9 cellular contexts compared by ENCODE assay signal in the genomic region with DNA sequence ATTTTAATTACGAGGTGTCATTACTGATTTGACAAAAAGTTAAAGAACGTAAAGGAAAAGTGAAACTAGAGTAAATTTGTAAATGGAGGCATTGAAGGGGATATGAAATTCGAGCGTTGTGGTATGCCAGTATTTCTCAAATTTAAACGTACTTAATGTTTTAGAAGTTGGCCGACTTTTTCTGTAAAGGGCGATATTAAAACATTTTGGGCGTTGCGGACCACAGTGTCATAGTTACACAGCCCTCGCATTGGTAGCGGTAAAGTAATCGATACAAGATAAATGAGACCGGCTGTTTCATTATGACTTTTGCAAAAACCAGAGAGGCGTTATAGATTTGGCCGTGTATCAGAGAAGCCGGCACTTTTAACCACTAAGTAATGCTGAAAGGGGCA. TPM values are rescaled to one million over a fixed set of nuclear protein-coding genes. Genes with fewer than 3 reads are reported as not detected.
DNase-seq lines count a peak whose midpoint lies in the region; ATAC-seq and TF ChIP-seq lines count a peak whose summit lies in the region.
"Had no signal": no experiment of that assay in that cellular context is flagged by ENCODE, and none has a peak within 500 bp of the region (broad histone marks: within the 10 kb centered on the region; RNA-seq: fewer than 3 reads in every experiment).

No MANE protein-coding gene starts in this region.

- H3K4me1 Mint-ChIP-seq in activated naive CD4-positive, alpha-beta T cell treated with anti-CD3 and anti-CD28 coated beads for 36 hours (ENCODE audit: low read depth): peaks cover 32% of the 10 kb centered on the region

- dilution Hi-C loops in mammary epithelial cell (cut with HindIII; ENCODE audit: low sequenced_read_pairs): no loop called here

- H3K27me3 ChIP-seq in mammary epithelial cell (ENCODE audit: insufficient read depth, low read length) (no peaks in the 10 kb centered on the region), mucosa of stomach (ENCODE audit: control insufficient read depth, insufficient read depth, low read length) (peaks cover 5% of the 10 kb centered on the region)

- no peak for ATAC-seq in HG03521 (IDR thresholded peaks at IDR 0.05; ENCODE audit: unreplicated experiment)

- no peaks in the 10 kb centered on the region for H3K36me3 ChIP-seq in mammary epithelial cell (ENCODE audit: insufficient read depth, low read length)
- no peaks in the 10 kb centered on the region for H3K36me3 ChIP-seq in mucosa of stomach (ENCODE audit: control insufficient read depth, insufficient read depth, low read length)

- H3K4me1 ChIP-seq in mammary epithelial cell (ENCODE audit: insufficient read depth, low read length) (peaks cover 20% of the 10 kb centered on the region), mucosa of stomach (ENCODE audit: control insufficient read depth, insufficient read depth, low read length) (peaks cover 17% of the 10 kb centered on the region)

- intact Hi-C loops in activated naive CD4-positive, alpha-beta T cell treated with anti-CD3 and anti-CD28 coated beads for 36 hours (cut with micrococcal nuclease): loop anchor here (1.0 to 2.0 kb wide), 5 partner anchors 7 to 1749 kb away; a partner anchor contains a TSS
- intact Hi-C loops in mammary epithelial cell (cut with micrococcal nuclease): loop anchor here (1.0 to 2.0 kb wide), 4 partner anchors 18 to 48 kb away; a partner anchor contains a TSS

- WGBS in mammary epithelial cell (ENCODE audit: low coverage, missing lambda C conversion rate): 1% methylated on average over 16 of the region's 16 CpGs

- H3K27ac Mint-ChIP-seq in activated naive CD4-positive, alpha-beta T cell treated with anti-CD3 and anti-CD28 coated beads for 36 hours: peak overlapping the region; percentile 97

- no peaks in the 10 kb centered on the region for H3K79me2 ChIP-seq in mammary epithelial cell (ENCODE audit: insufficient read depth, low read length)

- peak; percentile 46 for DNase-seq in activated naive CD4-positive, alpha-beta T cell treated with anti-CD3 and anti-CD28 coated beads for 36 hours
- no peak for DNase-seq in activated naive CD4-positive, alpha-beta T cell (lab: John Stamatoyannopoulos, UW)
- no peak for DNase-seq in LNCaP clone FGC (ENCODE audit: low read depth)
- DNase-seq in mammary epithelial cell: no peak
- no peak for DNase-seq in pons (ENCODE audit: low spot score)
- no peak for DNase-seq in DMS114 treated with DMSO at 0.1 percent for 48 hours (lab: John Stamatoyannopoulos, UW; ENCODE audit: unreplicated experiment)

- peak overlapping the region; percentile 92 for H3K4me2 ChIP-seq in mammary epithelial cell (ENCODE audit: insufficient read depth, low read depth, low read length)

- CTCF ChIA-PET in activated naive CD4-positive, alpha-beta T cell treated with anti-CD3 and anti-CD28 coated beads for 36 hours (lab: Charles Lee): interaction anchor here (0.8 to 2.6 kb wide), 4 partner anchors 20 to 62 kb away, joined by 3 to 18 read pairs (median 10); a partner anchor contains a TSS
- CTCF ChIA-PET in mammary epithelial cell (lab: Charles Lee; ENCODE audit: low non-redundant PET): interaction anchor here (0.7 kb wide), 1 partner anchor 23 kb away, joined by 4 read pairs; no protein-coding TSS in a partner anchor

- H3K9ac ChIP-seq in mammary epithelial cell (ENCODE audit: insufficient read depth, low read length) (peak overlapping the region; percentile 56), mucosa of stomach (ENCODE audit: low read length) (peak overlapping the region; percentile 84)

- H3K4me3 ChIP-seq in LNCaP clone FGC (ENCODE audit: low read depth, low read length) (peak overlapping the region; percentile 50; the same call in 1 of the 2 replicates), mammary epithelial cell (replicated peaks in 1 of 3; ENCODE audit: insufficient read depth in 1 of 3, low read depth in 2 of 3, low read length in 3 of 3) (peak overlapping the region; percentile 46 to 86 (median 63)), mucosa of stomach (ENCODE audit: low read length) (peak overlapping the region; percentile 96)

- TF ChIP-seq CTCF in LNCaP clone FGC (IDR thresholded peaks at IDR 0.05; ENCODE audit: control insufficient read depth, extremely low read depth, insufficient read depth): no peak
- TF ChIP-seq CTCF in mammary epithelial cell (conservative IDR thresholded peaks at IDR 0.05 in 1 of 2, IDR thresholded peaks at IDR 0.05 in 1 of 2; ENCODE audit: extremely low read depth in 1 of 2, insufficient read depth in 1 of 2, low read depth in 1 of 2, low read length in 2 of 2): no peak

- H3K4me3 Mint-ChIP-seq in activated naive CD4-positive, alpha-beta T cell treated with anti-CD3 and anti-CD28 coated beads for 36 hours: peak overlapping the region; percentile 91

- no peaks in the 10 kb centered on the region for H3K9me3 Mint-ChIP-seq in activated naive CD4-positive, alpha-beta T cell treated with anti-CD3 and anti-CD28 coated beads for 36 hours

- H2AFZ ChIP-seq in mammary epithelial cell (ENCODE audit: low read depth, low read length): peak overlapping the region; percentile 89

- peaks cover 7% of the 10 kb centered on the region for H3K36me3 Mint-ChIP-seq in activated naive CD4-positive, alpha-beta T cell treated with anti-CD3 and anti-CD28 coated beads for 36 hours (ENCODE audit: low read depth)

- peaks cover 4% of the 10 kb centered on the region for H3K27me3 Mint-ChIP-seq in activated naive CD4-positive, alpha-beta T cell treated with anti-CD3 and anti-CD28 coated beads for 36 hours (ENCODE audit: low read depth)

- H3K27ac ChIP-seq in mammary epithelial cell (ENCODE audit: insufficient read depth, low read depth, low read length): peak overlapping the region; percentile 80

- H3K9me3 ChIP-seq in mammary epithelial cell (replicated peaks; ENCODE audit: insufficient read depth, low read length) (no peaks in the 10 kb centered on the region), mucosa of stomach (ENCODE audit: control insufficient read depth, low read length) (no peaks in the 10 kb centered on the region)

- TSS peak; percentile 42 for BruUV-seq in mammary epithelial cell (replicated peaks; lab: Mats Ljungman, UMichigan)

- no peaks in the 10 kb centered on the region for H4K20me1 ChIP-seq in mammary epithelial cell (ENCODE audit: insufficient read depth, low read length)

- in situ Hi-C loops in mammary epithelial cell (cut with MboI; ENCODE audit: low sequenced_read_pairs in 2 of 2): loop anchor here in 1 of 2 donors (5.0 kb wide), 1 partner anchor 35 kb away; a partner anchor contains a TSS

RNA-seq across cellular contexts. Expression of gene OR2B2, which starts 39.6 kb away (rescaled TPM):
- not detected for total RNA-seq in activated naive CD4-positive, alpha-beta T cell treated with anti-CD3 and anti-CD28 coated beads for 36 hours
- not detected for total RNA-seq in mammary epithelial cell
- not detected for polyA plus RNA-seq in mammary epithelial cell
- polyA minus RNA-seq in mammary epithelial cell: not detected
- polyA plus RNA-seq: adipose tissue had no signal
